Comparison of ENCODE assay signal across 1 cellular context in the genomic region with DNA sequence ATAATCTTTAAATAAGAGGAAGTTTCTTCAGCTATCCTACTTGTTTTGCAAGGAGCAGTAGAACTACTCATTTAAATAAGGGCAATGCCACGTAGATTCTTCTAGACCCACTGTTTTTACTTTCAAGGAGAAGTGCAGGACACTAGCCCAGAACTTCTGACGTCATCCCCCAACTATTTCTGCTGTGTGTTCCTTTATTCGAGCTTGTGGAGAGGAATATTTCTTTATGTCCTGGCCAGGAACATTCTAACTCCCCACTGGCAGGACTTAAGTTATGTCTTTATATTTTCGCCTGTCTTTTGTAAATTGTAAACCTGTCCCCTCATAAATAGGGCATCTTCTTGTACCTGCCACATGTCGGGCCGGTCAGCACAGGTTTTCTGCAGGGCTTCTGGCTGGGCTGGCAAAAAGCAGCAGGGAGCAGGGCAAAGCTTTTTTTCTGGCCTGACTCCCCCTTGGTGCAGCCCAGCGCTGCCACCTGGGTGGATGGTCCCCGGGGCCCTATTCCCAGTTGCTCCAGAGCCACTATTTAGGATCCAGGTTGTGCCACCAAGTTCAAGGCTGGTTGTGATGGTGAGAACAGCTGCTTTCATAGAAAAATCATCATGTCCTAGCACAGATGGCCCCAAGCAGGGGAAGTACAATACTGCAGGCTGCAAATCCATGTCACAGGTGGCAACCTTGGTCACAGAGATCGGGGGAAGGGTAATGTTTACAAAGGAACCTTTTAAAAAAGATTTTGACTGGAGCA.
TF ChIP-seq lines count a peak whose summit lies in the region.

No MANE protein-coding gene starts in this region.

TF ChIP-seq in HepG2, 621 proteins besides CTCF, POLR2A, EP300 and RAD21 (continued from another document and continues in another):
- TF ChIP-seq, protein P1, sequence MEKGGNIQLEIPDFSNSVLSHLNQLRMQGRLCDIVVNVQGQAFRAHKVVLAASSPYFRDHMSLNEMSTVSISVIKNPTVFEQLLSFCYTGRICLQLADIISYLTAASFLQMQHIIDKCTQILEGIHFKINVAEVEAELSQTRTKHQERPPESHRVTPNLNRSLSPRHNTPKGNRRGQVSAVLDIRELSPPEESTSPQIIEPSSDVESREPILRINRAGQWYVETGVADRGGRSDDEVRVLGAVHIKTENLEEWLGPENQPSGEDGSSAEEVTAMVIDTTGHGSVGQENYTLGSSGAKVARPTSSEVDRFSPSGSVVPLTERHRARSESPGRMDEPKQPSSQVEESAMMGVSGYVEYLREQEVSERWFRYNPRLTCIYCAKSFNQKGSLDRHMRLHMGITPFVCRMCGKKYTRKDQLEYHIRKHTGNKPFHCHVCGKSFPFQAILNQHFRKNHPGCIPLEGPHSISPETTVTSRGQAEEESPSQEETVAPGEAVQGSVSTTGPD (CRISPR knock-in tag; IDR thresholded peaks at IDR 0.05), result no peak
- TF ChIP-seq MZF1 (CRISPR knock-in tag; IDR thresholded peaks at IDR 0.05; ENCODE audit: borderline replicate concordance), result no peak
- TF ChIP-seq PAXIP1 (CRISPR knock-in tag; conservative IDR thresholded peaks at IDR 0.05), result peak; percentile 33; the same call in 1 of the 2 replicates
- TF ChIP-seq SIN3B (IDR thresholded peaks at IDR 0.05; ENCODE audit: low read length), result no peak
- no peak for TF ChIP-seq ZSCAN31 (CRISPR knock-in tag; IDR thresholded peaks at IDR 0.05; ENCODE audit: low read depth)
- TF ChIP-seq NR1H2 (CRISPR knock-in tag; IDR thresholded peaks at IDR 0.05; ENCODE audit: borderline replicate concordance, low read depth), result no peak
- TF ChIP-seq ZNF614 (CRISPR knock-in tag; IDR thresholded peaks at IDR 0.05; ENCODE audit: borderline replicate concordance), result 0 out of 2 replicates have a peak, but pooled peaks have one; percentile 4
- no peak for TF ChIP-seq HNF1A (IDR thresholded peaks at IDR 0.05; ENCODE audit: low read depth)
- TF ChIP-seq HNF1A (CRISPR knock-in tag; IDR thresholded peaks at IDR 0.05; ENCODE audit: borderline replicate concordance), result no peak
- peak; percentile 10 for TF ChIP-seq XRCC5 (optimal IDR thresholded peaks at IDR 0.05; ENCODE audit: low read length)
- no peak for TF ChIP-seq HIVEP1 (CRISPR knock-in tag; IDR thresholded peaks at IDR 0.05)
- TF ChIP-seq ZNF484 (CRISPR knock-in tag; IDR thresholded peaks at IDR 0.05; ENCODE audit: borderline replicate concordance, low read depth), result no peak
- TF ChIP-seq HOXA3 (CRISPR knock-in tag; IDR thresholded peaks at IDR 0.05), result no peak
- no peak for TF ChIP-seq LCORL (IDR thresholded peaks at IDR 0.05)
- TF ChIP-seq LCORL (CRISPR knock-in tag; IDR thresholded peaks at IDR 0.05), result peak; percentile 48; the same call in 1 of the 2 replicates
- TF ChIP-seq ZBTB46 (CRISPR knock-in tag; IDR thresholded peaks at IDR 0.05; ENCODE audit: borderline replicate concordance), result no peak
- no peak for TF ChIP-seq CENPX (CRISPR knock-in tag; IDR thresholded peaks at IDR 0.05)
- TF ChIP-seq KAT7 (CRISPR knock-in tag; IDR thresholded peaks at IDR 0.05; ENCODE audit: borderline replicate concordance), result peak; percentile 80
- TF ChIP-seq RARA (CRISPR knock-in tag; IDR thresholded peaks at IDR 0.05), result 0 out of 2 replicates have a peak, but pooled peaks have one; percentile 31
- peak; percentile 95 for TF ChIP-seq CREB1 (IDR thresholded peaks at IDR 0.05)
- peak; percentile 60 for TF ChIP-seq CREB1 (CRISPR knock-in tag; IDR thresholded peaks at IDR 0.05)
- TF ChIP-seq CREM (IDR thresholded peaks at IDR 0.05), result peak; percentile 22; the same call in 1 of the 2 replicates
- no peak for TF ChIP-seq CREM (CRISPR knock-in tag; IDR thresholded peaks at IDR 0.05)
- 0 out of 2 replicates have a peak, but pooled peaks have one; percentile 47 for TF ChIP-seq ZNF441 (CRISPR knock-in tag; IDR thresholded peaks at IDR 0.05; ENCODE audit: borderline replicate concordance)
- no peak for TF ChIP-seq XBP1 (CRISPR knock-in tag; IDR thresholded peaks at IDR 0.05)
- TF ChIP-seq RFXANK (CRISPR knock-in tag; IDR thresholded peaks at IDR 0.05), result no peak
- no peak for TF ChIP-seq ZNF713 (CRISPR knock-in tag; IDR thresholded peaks at IDR 0.05)
- TF ChIP-seq KLF15 (CRISPR knock-in tag; IDR thresholded peaks at IDR 0.05; ENCODE audit: borderline replicate concordance), result no peak
- TF ChIP-seq GPN1 (CRISPR knock-in tag; IDR thresholded peaks at IDR 0.05; ENCODE audit: borderline replicate concordance), result no peak
- peak; percentile 45; the same call in 1 of the 2 replicates for TF ChIP-seq NFIC (IDR thresholded peaks at IDR 0.05; ENCODE audit: low read length)
- 0 out of 2 replicates have a peak, but pooled peaks have one; percentile 46 for TF ChIP-seq ZNF691 (CRISPR knock-in tag; IDR thresholded peaks at IDR 0.05; ENCODE audit: borderline replicate concordance, low read depth)
- no peak for TF ChIP-seq ZNF225 (CRISPR knock-in tag; IDR thresholded peaks at IDR 0.05)
- TF ChIP-seq JUN (CRISPR knock-in tag; IDR thresholded peaks at IDR 0.05), result peak; percentile 28; the same call in 1 of the 2 replicates
- TF ChIP-seq TEAD3 (CRISPR knock-in tag; optimal IDR thresholded peaks at IDR 0.05; ENCODE audit: borderline replicate concordance), result no peak
- no peak for TF ChIP-seq IKZF5 (CRISPR knock-in tag; IDR thresholded peaks at IDR 0.05)
- TF ChIP-seq NCOA2 (CRISPR knock-in tag; IDR thresholded peaks at IDR 0.05), result no peak
- TF ChIP-seq SOX6 (IDR thresholded peaks at IDR 0.05), result no peak
- 0 out of 2 replicates have a peak, but pooled peaks have one; percentile 10 for TF ChIP-seq SOX6 (CRISPR knock-in tag; IDR thresholded peaks at IDR 0.05)
- TF ChIP-seq ATF7-NPFF (CRISPR knock-in tag; IDR thresholded peaks at IDR 0.05; ENCODE audit: low read depth), result no peak
- peak; percentile 56; the same call in 1 of the 2 replicates for TF ChIP-seq ZNF501 (CRISPR knock-in tag; IDR thresholded peaks at IDR 0.05)
- no peak for TF ChIP-seq THAP7 (CRISPR knock-in tag; IDR thresholded peaks at IDR 0.05)
- TF ChIP-seq THYN1 (CRISPR knock-in tag; IDR thresholded peaks at IDR 0.05; ENCODE audit: borderline replicate concordance, low read depth), result no peak
- TF ChIP-seq KDM3A (CRISPR knock-in tag; IDR thresholded peaks at IDR 0.05; ENCODE audit: low read depth), result no peak
- peak; percentile 0 for TF ChIP-seq ASH2L (IDR thresholded peaks at IDR 0.05; ENCODE audit: insufficient read length, low read depth, low read length)
- TF ChIP-seq ZNF761 (CRISPR knock-in tag; conservative IDR thresholded peaks at IDR 0.05), result 0 out of 2 replicates have a peak, but pooled peaks have one; percentile 48
- TF ChIP-seq, protein P2, sequence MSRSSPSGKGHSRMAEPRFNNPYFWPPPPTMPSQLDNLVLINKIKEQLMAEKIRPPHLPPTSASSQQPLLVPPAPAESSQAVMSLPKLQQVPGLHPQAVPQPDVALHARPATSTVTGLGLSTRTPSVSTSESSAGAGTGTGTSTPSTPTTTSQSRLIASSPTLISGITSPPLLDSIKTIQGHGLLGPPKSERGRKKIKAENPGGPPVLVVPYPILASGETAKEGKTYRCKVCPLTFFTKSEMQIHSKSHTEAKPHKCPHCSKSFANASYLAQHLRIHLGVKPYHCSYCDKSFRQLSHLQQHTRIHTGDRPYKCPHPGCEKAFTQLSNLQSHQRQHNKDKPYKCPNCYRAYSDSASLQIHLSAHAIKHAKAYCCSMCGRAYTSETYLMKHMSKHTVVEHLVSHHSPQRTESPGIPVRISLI (CRISPR knock-in tag; IDR thresholded peaks at IDR 0.05; ENCODE audit: borderline replicate concordance), result 0 out of 2 replicates have a peak, but pooled peaks have one; percentile 52
- no peak for TF ChIP-seq MIER2 (CRISPR knock-in tag; IDR thresholded peaks at IDR 0.05)
- no peak for TF ChIP-seq RFX3 (CRISPR knock-in tag; IDR thresholded peaks at IDR 0.05)
- TF ChIP-seq ATF7 (IDR thresholded peaks at IDR 0.05), result peak; percentile 97
- TF ChIP-seq ATF7 (CRISPR knock-in tag; IDR thresholded peaks at IDR 0.05), result peak; percentile 63; the same call in 1 of the 2 replicates
